11 cellular contexts compared by ENCODE assay signal in the genomic region with DNA sequence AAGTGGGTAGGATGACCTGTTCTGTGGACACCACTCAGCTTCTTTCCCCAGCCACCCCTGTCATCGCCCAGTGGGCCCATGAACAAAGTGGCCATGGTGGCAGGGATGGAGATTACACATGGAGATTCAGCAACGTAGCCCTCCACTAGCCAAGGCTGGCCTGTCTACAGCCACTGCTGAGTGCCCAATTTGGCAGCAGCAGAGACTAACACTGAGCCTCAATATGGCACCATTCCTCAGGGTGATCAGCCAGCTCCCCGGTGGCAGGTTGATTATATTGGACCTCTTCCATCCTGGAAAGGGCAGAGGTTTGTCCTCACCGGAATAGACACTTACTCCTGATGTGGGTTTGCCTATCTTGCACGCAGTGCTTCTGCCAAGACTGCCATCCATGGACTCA. TPM values are rescaled to one million over a fixed set of nuclear protein-coding genes. Genes with fewer than 3 reads are reported as not detected.
"Had no signal": no experiment of that assay in that cellular context is flagged by ENCODE, and none has a peak within 500 bp of the region (broad histone marks: within the 10 kb centered on the region; RNA-seq: fewer than 3 reads in every experiment).

No MANE protein-coding gene starts in this region.

RNA-seq across cellular contexts. Expression of gene DOK7, which starts 4.0 kb away (rescaled TPM):
- total RNA-seq: activated naive CD4-positive, alpha-beta T cell treated with anti-CD3 and anti-CD28 coated beads for 36 hours; activated naive CD4-positive, alpha-beta T cell treated with anti-CD3 and anti-CD28 coated beads, Interleukin-2, amount 50 U/mL, for 72 hours; activated naive CD8-positive, alpha-beta T cell treated with anti-CD3 and anti-CD28 coated beads for 36 hours; activated naive CD8-positive, alpha-beta T cell treated with anti-CD3 and anti-CD28 coated beads, Interleukin-2, amount 10 ng/mL, durations not matched to agents 7 days and 5 days; activated T-cell treated with anti-CD3 and anti-CD28 coated beads, Interleukin-2, amount 50 U/mL, for 4 hours; activated T-cell treated with anti-CD3 and anti-CD28 coated beads, Interleukin-2, amount 50 U/mL, for 72 hours; activated T-helper 1 cell treated with anti-CD3 and anti-CD28 coated beads, Interleukin-12 subunit alpha, Interleukin-12 subunit beta, Interleukin-2, Interleukin-4 antibody, amounts not matched to agents 30 ng/mL and 10 ng/mL and 1 ng/mL, durations not matched to agents 14 hours and 24 hours and 36 hours; activated T-helper 17 cell treated with anti-CD3 and anti-CD28 coated beads, Interleukin-2, amount 50 U/mL, for 72 hours; activated T-helper 2 cell treated with anti-CD3 and anti-CD28 coated beads, Interferon-gamma antibody, Interleukin-2, Interleukin-4, amounts not matched to agents 10 μg/mL and 5 μg/mL and 100 μg/mL, durations not matched to agents 14 hours and 24 hours and 36 hours; astrocyte had no signal

RNA-seq across cellular contexts. Expression of gene HGFAC, which starts 17.4 kb away (rescaled TPM):
- total RNA-seq: activated naive CD4-positive, alpha-beta T cell treated with anti-CD3 and anti-CD28 coated beads for 36 hours; activated naive CD4-positive, alpha-beta T cell treated with anti-CD3 and anti-CD28 coated beads, Interleukin-2, amount 50 U/mL, for 72 hours; activated naive CD8-positive, alpha-beta T cell treated with anti-CD3 and anti-CD28 coated beads for 36 hours; activated naive CD8-positive, alpha-beta T cell treated with anti-CD3 and anti-CD28 coated beads, Interleukin-2, amount 10 ng/mL, durations not matched to agents 7 days and 5 days; activated T-helper 1 cell treated with anti-CD3 and anti-CD28 coated beads, Interleukin-12 subunit alpha, Interleukin-12 subunit beta, Interleukin-2, Interleukin-4 antibody, amounts not matched to agents 30 ng/mL and 10 ng/mL and 1 ng/mL, durations not matched to agents 14 hours and 24 hours and 36 hours; activated T-helper 17 cell treated with anti-CD3 and anti-CD28 coated beads, Interleukin-2, amount 50 U/mL, for 72 hours; activated T-helper 2 cell treated with anti-CD3 and anti-CD28 coated beads, Interferon-gamma antibody, Interleukin-2, Interleukin-4, amounts not matched to agents 10 μg/mL and 5 μg/mL and 100 μg/mL, durations not matched to agents 14 hours and 24 hours and 36 hours; bronchial epithelial cell had no signal
